In the genomic region with DNA sequence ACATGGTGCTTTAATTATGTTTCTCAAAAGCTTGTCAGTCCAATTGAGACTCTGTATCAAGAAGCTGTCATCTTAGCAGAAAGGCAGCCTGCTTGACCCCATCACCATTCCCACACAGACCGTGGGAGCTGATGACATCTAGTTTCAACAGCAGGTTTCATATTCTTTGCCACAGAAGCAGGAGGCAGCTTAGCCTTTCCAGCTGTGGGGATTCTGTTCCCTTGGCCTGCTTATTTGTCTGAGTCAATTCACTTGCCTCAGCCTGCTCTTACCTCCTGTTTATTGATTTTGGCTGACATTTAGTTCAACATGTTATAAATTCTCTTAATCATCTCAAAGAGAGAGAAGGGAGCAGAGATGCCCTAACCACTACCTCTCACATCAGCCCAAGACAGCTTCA, we compare ENCODE assay signal across 14 cellular contexts.
DNase-seq lines count a peak whose midpoint lies in the region; TF ChIP-seq lines count a peak whose summit lies in the region.
"Had no signal": no experiment of that assay in that cellular context is flagged by ENCODE, and none has a peak within 500 bp of the region (broad histone marks: within the 10 kb centered on the region; RNA-seq: fewer than 3 reads in every experiment).

No MANE protein-coding gene starts in this region.

- CTCF ChIA-PET in activated CD4-positive, alpha-beta memory T cell treated with anti-CD3 and anti-CD28 coated beads for 36 hours (lab: Charles Lee) = no interaction called here

- no peaks in the 10 kb centered on the region for H3K4me1 ChIP-seq in neural progenitor cell
- H3K4me1 ChIP-seq: Caco-2 had no signal

- no peak for TF ChIP-seq CTCF in neural progenitor cell (IDR thresholded peaks at IDR 0.05)

- no peaks in the 10 kb centered on the region for H3K9me3 Mint-ChIP-seq in neural progenitor cell
- no peaks in the 10 kb centered on the region for H3K9me3 Mint-ChIP-seq in activated T-helper 2 cell treated with anti-CD3 and anti-CD28 coated beads, Interferon-gamma antibody, Interleukin-2, Interleukin-4, amounts not matched to agents 10 μg/mL and 5 μg/mL and 100 μg/mL, durations not matched to agents 14 hours and 24 hours and 36 hours
- no peaks in the 10 kb centered on the region for H3K9me3 Mint-ChIP-seq in activated CD4-positive, alpha-beta memory T cell treated with anti-CD3 and anti-CD28 coated beads for 36 hours
- H3K9me3 Mint-ChIP-seq: CD14-positive monocyte had no signal

- H3K27ac ChIP-seq in neural progenitor cell = no peak overlapping the region

- no peak overlapping the region for H3K9ac ChIP-seq in neural progenitor cell

- intact Hi-C loops in activated T-helper 2 cell treated with anti-CD3 and anti-CD28 coated beads, Interferon-gamma antibody, Interleukin-2, Interleukin-4, amounts not matched to agents 10 μg/mL and 5 μg/mL and 100 μg/mL, durations not matched to agents 14 hours and 24 hours and 36 hours (cut with micrococcal nuclease) = no loop called here
- intact Hi-C loops in activated CD4-positive, alpha-beta memory T cell treated with anti-CD3 and anti-CD28 coated beads for 36 hours (cut with micrococcal nuclease) = no loop called here

- H3K36me3 ChIP-seq in MG63 = no peaks in the 10 kb centered on the region
- H3K36me3 ChIP-seq in neural progenitor cell = no peaks in the 10 kb centered on the region

- no peak overlapping the region for H3K4me2 ChIP-seq in neural progenitor cell

- no peaks in the 10 kb centered on the region for H3K36me3 Mint-ChIP-seq in neural progenitor cell
- no peaks in the 10 kb centered on the region for H3K36me3 Mint-ChIP-seq in activated T-helper 2 cell treated with anti-CD3 and anti-CD28 coated beads, Interferon-gamma antibody, Interleukin-2, Interleukin-4, amounts not matched to agents 10 μg/mL and 5 μg/mL and 100 μg/mL, durations not matched to agents 14 hours and 24 hours and 36 hours (ENCODE audit: low read depth)
- H3K36me3 Mint-ChIP-seq in activated CD4-positive, alpha-beta memory T cell treated with anti-CD3 and anti-CD28 coated beads for 36 hours = no peaks in the 10 kb centered on the region
- H3K36me3 Mint-ChIP-seq: CD14-positive monocyte had no signal

- H3K4me1 Mint-ChIP-seq in neural progenitor cell = peaks cover 3% of the 10 kb centered on the region
- no peaks in the 10 kb centered on the region for H3K4me1 Mint-ChIP-seq in activated T-helper 2 cell treated with anti-CD3 and anti-CD28 coated beads, Interferon-gamma antibody, Interleukin-2, Interleukin-4, amounts not matched to agents 10 μg/mL and 5 μg/mL and 100 μg/mL, durations not matched to agents 14 hours and 24 hours and 36 hours (ENCODE audit: low read depth)
- no peaks in the 10 kb centered on the region for H3K4me1 Mint-ChIP-seq in activated CD4-positive, alpha-beta memory T cell treated with anti-CD3 and anti-CD28 coated beads for 36 hours (ENCODE audit: low read depth)
- H3K4me1 Mint-ChIP-seq: CD14-positive monocyte had no signal

- no peak overlapping the region for H3K4me3 Mint-ChIP-seq in neural progenitor cell
- no peak overlapping the region for H3K4me3 Mint-ChIP-seq in activated T-helper 2 cell treated with anti-CD3 and anti-CD28 coated beads, Interferon-gamma antibody, Interleukin-2, Interleukin-4, amounts not matched to agents 10 μg/mL and 5 μg/mL and 100 μg/mL, durations not matched to agents 14 hours and 24 hours and 36 hours (ENCODE audit: low read depth)
- no peak overlapping the region for H3K4me3 Mint-ChIP-seq in activated CD4-positive, alpha-beta memory T cell treated with anti-CD3 and anti-CD28 coated beads for 36 hours
- H3K4me3 Mint-ChIP-seq: CD14-positive monocyte had no signal

- no peaks in the 10 kb centered on the region for H3K79me2 ChIP-seq in neural progenitor cell (ENCODE audit: low read depth)

- no peak overlapping the region for H2AFZ ChIP-seq in neural progenitor cell (replicated peaks)

- no peak overlapping the region for H3K27ac Mint-ChIP-seq in neural progenitor cell
- no peak overlapping the region for H3K27ac Mint-ChIP-seq in activated T-helper 2 cell treated with anti-CD3 and anti-CD28 coated beads, Interferon-gamma antibody, Interleukin-2, Interleukin-4, amounts not matched to agents 10 μg/mL and 5 μg/mL and 100 μg/mL, durations not matched to agents 14 hours and 24 hours and 36 hours
- H3K27ac Mint-ChIP-seq in activated CD4-positive, alpha-beta memory T cell treated with anti-CD3 and anti-CD28 coated beads for 36 hours = no peak overlapping the region
- H3K27ac Mint-ChIP-seq: CD14-positive monocyte had no signal

- H3K27me3 ChIP-seq in MG63 (no peaks in the 10 kb centered on the region), neural progenitor cell (no peaks in the 10 kb centered on the region)

- POLR2A ChIA-PET in activated CD4-positive, alpha-beta memory T cell treated with anti-CD3 and anti-CD28 coated beads for 36 hours (lab: Charles Lee) = no interaction called here

- DNase-seq in NCI-H2171 treated with DMSO at 0.1 percent for 48 hours (lab: John Stamatoyannopoulos, UW) (peak; percentile 28), NCI-H2171 (lab: John Stamatoyannopoulos, UW) (no peak), MG63 (peak; percentile 19), brain pericyte (ENCODE audit: low read depth, low spot score) (peak; percentile 15), neural progenitor cell (ENCODE audit: low spot score) (peak; percentile 7)
- DNase-seq in activated CD4-positive, alpha-beta T cell treated with anti-CD3 and anti-CD28 coated beads, Interleukin-2, amount 50 U/mL, for 48 hours = no peak
- DNase-seq in activated T-helper 2 cell treated with anti-CD3 and anti-CD28 coated beads, Interferon-gamma antibody, Interleukin-2, Interleukin-4, amounts not matched to agents 10 μg/mL and 5 μg/mL and 100 μg/mL, durations not matched to agents 14 hours and 24 hours and 36 hours (ENCODE audit: low spot score) = no peak
- DNase-seq in activated CD4-positive, alpha-beta memory T cell treated with anti-CD3 and anti-CD28 coated beads for 36 hours = no peak
- DNase-seq: Caco-2, NCI-H1092, NCI-H526, SIG-M5 had no signal

- no peaks in the 10 kb centered on the region for H4K20me1 ChIP-seq in neural progenitor cell (ENCODE audit: low read depth)

- H3K27me3 Mint-ChIP-seq in neural progenitor cell (ENCODE audit: insufficient read depth, low read depth) = no peaks in the 10 kb centered on the region
- H3K27me3 Mint-ChIP-seq in activated T-helper 2 cell treated with anti-CD3 and anti-CD28 coated beads, Interferon-gamma antibody, Interleukin-2, Interleukin-4, amounts not matched to agents 10 μg/mL and 5 μg/mL and 100 μg/mL, durations not matched to agents 14 hours and 24 hours and 36 hours (ENCODE audit: low read depth) = no peaks in the 10 kb centered on the region
- no peaks in the 10 kb centered on the region for H3K27me3 Mint-ChIP-seq in activated CD4-positive, alpha-beta memory T cell treated with anti-CD3 and anti-CD28 coated beads for 36 hours

- H3K9me3 ChIP-seq in MG63 (no peaks in the 10 kb centered on the region), neural progenitor cell (ENCODE audit: low read depth) (no peaks in the 10 kb centered on the region)
- H3K9me3 ChIP-seq: Caco-2 had no signal

- H3F3A ChIP-seq in neural progenitor cell (ENCODE audit: low read depth) = no peaks in the 10 kb centered on the region

- no peak overlapping the region for H3K4me3 ChIP-seq in MG63
- H3K4me3 ChIP-seq in neural progenitor cell = no peak overlapping the region
- H3K4me3 ChIP-seq: K562 had no signal

Comparison
In these comparisons a context has a peak if more than half of its experiments do, and no peak if none do; other contexts are left out.
1. DNase-seq: peak in NCI-H2171 treated with DMSO at 0.1 percent for 48 hours (single experiment), MG63 (single experiment), brain pericyte (single experiment) and neural progenitor cell (single experiment); none in NCI-H2171 (single experiment), activated CD4-positive, alpha-beta T cell treated with anti-CD3 and anti-CD28 coated beads, Interleukin-2, amount 50 U/mL, for 48 hours (0 of 2), activated T-helper 2 cell treated with anti-CD3 and anti-CD28 coated beads, Interferon-gamma antibody, Interleukin-2, Interleukin-4, amounts not matched to agents 10 μg/mL and 5 μg/mL and 100 μg/mL, durations not matched to agents 14 hours and 24 hours and 36 hours (single experiment) and activated CD4-positive, alpha-beta memory T cell treated with anti-CD3 and anti-CD28 coated beads for 36 hours (single experiment).